Comparison of ENCODE assay signal across 26 cellular contexts in genomic region chr14:75783602-75784313, GRCh38.
DNase-seq lines count a peak whose midpoint lies in the region; ATAC-seq, FAIRE-seq and TF ChIP-seq lines count a peak whose summit lies in the region.
"Had no signal": no experiment of that assay in that cellular context is flagged by ENCODE, and none has a peak within 500 bp of the region (broad histone marks: within the 10 kb centered on the region; RNA-seq: fewer than 3 reads in every experiment).

No MANE protein-coding gene starts in this region.

- no peak overlapping the region for H3K18ac ChIP-seq in trophoblast cell (ENCODE audit: low read length)

- H4K91ac ChIP-seq in trophoblast cell (ENCODE audit: low read depth, low read length), result no peak overlapping the region

- H3K4me3 Mint-ChIP-seq in activated T-helper 17 cell treated with anti-CD3 and anti-CD28 coated beads, Interleukin-2, amount 50 U/mL, for 72 hours, result no peak overlapping the region
- H3K4me3 Mint-ChIP-seq: CD8-positive, alpha-beta T cell had no signal

- H4K12ac ChIP-seq in trophoblast cell (ENCODE audit: low read depth, low read length), result no peak overlapping the region

- peaks cover 17% of the 10 kb centered on the region for H3K4me1 ChIP-seq in left ventricle myocardium inferior
- H3K4me1 ChIP-seq in trophoblast cell (ENCODE audit: control insufficient read depth in 1 of 2, insufficient read depth in 2 of 2, low read length in 2 of 2), result peaks cover 4% of the 10 kb centered on the region in 2 experiments
- H3K4me1 ChIP-seq: SJCRH30 had no signal

- H3K27ac Mint-ChIP-seq in activated T-helper 17 cell treated with anti-CD3 and anti-CD28 coated beads, Interleukin-2, amount 50 U/mL, for 72 hours, result peak overlapping the region; percentile 31

- DNase-seq in left ventricle myocardium inferior, result no peak
- DNase-seq in left cardiac atrium, result no peak
- DNase-seq in trophoblast cell, result peak; percentile 35 to 83
- DNase-seq in urothelium cell line (ENCODE audit: low spot score), result no peak
- no peak for DNase-seq in NCI-H526 (lab: John Stamatoyannopoulos, UW)
- DNase-seq in anterior cingulate cortex (lab: John Stamatoyannopoulos, UW), result no peak
- no peak for DNase-seq in ecto neural progenitor cell (ENCODE audit: low spot score)
- DNase-seq: AML-193; C1 segment of cervical spinal cord; CD8-positive, alpha-beta T cell; GDM1; GOT3; HCEC 1CT; IMR-90; MV-4-11; NCI-H1105 treated with DMSO at 0.1 percent for 48 hours; NCI-H2081; NCI-H2171; NCI-H345; NCI-H524; OCI-M1; SJCRH30 had no signal

- H3K9ac ChIP-seq in trophoblast cell (ENCODE audit: low read length), result no peak overlapping the region
- H3K9ac ChIP-seq: KMS-11 had no signal

- intact Hi-C loops in left ventricle myocardium inferior (cut with micrococcal nuclease), result no loop called here
- intact Hi-C loops in left cardiac atrium (cut with DNase I), result loop anchor here in 1 of 2 donors (5.0 kb wide), 1 partner anchor 61 kb away; no protein-coding TSS in a partner anchor

- no peak overlapping the region for H3K4me3 ChIP-seq in left ventricle myocardium inferior
- H3K4me3 ChIP-seq in trophoblast cell (ENCODE audit: low read depth, low read length), result no peak overlapping the region
- H3K4me3 ChIP-seq: SJCRH30 had no signal

- H3K9me3 Mint-ChIP-seq in activated T-helper 17 cell treated with anti-CD3 and anti-CD28 coated beads, Interleukin-2, amount 50 U/mL, for 72 hours, result no peaks in the 10 kb centered on the region

- H2AFZ ChIP-seq in trophoblast cell (ENCODE audit: insufficient read depth, low read length, poor library complexity), result no peak overlapping the region

- no peak overlapping the region for H3K14ac ChIP-seq in trophoblast cell (ENCODE audit: low read length)

- no peaks in the 10 kb centered on the region for H3K79me2 ChIP-seq in trophoblast cell (ENCODE audit: control insufficient read depth, insufficient read depth, low read length, poor library complexity)

- no CpG with 5 or more reads among the region's 3 CpGs for WGBS in trophoblast cell (ENCODE audit: extremely low coverage, insufficient coverage, insufficient read length)

- H3K36me3 Mint-ChIP-seq in activated T-helper 17 cell treated with anti-CD3 and anti-CD28 coated beads, Interleukin-2, amount 50 U/mL, for 72 hours (ENCODE audit: low read depth), result peaks cover 79% of the 10 kb centered on the region

- no peaks in the 10 kb centered on the region for H3K4me1 Mint-ChIP-seq in activated T-helper 17 cell treated with anti-CD3 and anti-CD28 coated beads, Interleukin-2, amount 50 U/mL, for 72 hours

- peak overlapping the region; percentile 80 for H2BK5ac ChIP-seq in trophoblast cell (ENCODE audit: low read depth, low read length, poor library complexity)

- H2AK5ac ChIP-seq in trophoblast cell (ENCODE audit: low read length), result no peak overlapping the region

- peak; percentile 59 for FAIRE-seq in urothelium cell line (lab: Jason Lieb, UNC)
- FAIRE-seq: GM19239, RCC 7860 had no signal

- H4K8ac ChIP-seq in trophoblast cell (ENCODE audit: low read depth, low read length), result no peak overlapping the region

- H3K27me3 Mint-ChIP-seq in activated T-helper 17 cell treated with anti-CD3 and anti-CD28 coated beads, Interleukin-2, amount 50 U/mL, for 72 hours, result no peaks in the 10 kb centered on the region

- peaks cover 10% of the 10 kb centered on the region for H3K9me3 ChIP-seq in left ventricle myocardium inferior (replicated peaks)
- H3K9me3 ChIP-seq in trophoblast cell (ENCODE audit: insufficient read depth, low read depth, low read length), result no peaks in the 10 kb centered on the region
- H3K9me3 ChIP-seq: SJCRH30 had no signal

- no peak overlapping the region for H3K4ac ChIP-seq in trophoblast cell (ENCODE audit: low read depth, low read length)

- peak overlapping the region; percentile 59 for H2BK120ac ChIP-seq in trophoblast cell (ENCODE audit: insufficient read depth, low read length, poor library complexity)

- no peak overlapping the region for H2BK12ac ChIP-seq in trophoblast cell (ENCODE audit: low read length)

- ATAC-seq in left cardiac atrium, result no peak
- ATAC-seq in activated T-helper 17 cell treated with anti-CD3 and anti-CD28 coated beads, Interleukin-2, amount 50 U/mL, for 72 hours (replicated peaks), result no peak
- ATAC-seq: CD8-positive, alpha-beta T cell had no signal

- peak overlapping the region; percentile 44 for H3K27ac ChIP-seq in left ventricle myocardium inferior (replicated peaks)
- H3K27ac ChIP-seq in trophoblast cell (ENCODE audit: low read depth, low read length), result peak overlapping the region; percentile 82
- H3K27ac ChIP-seq: KMS-11, SJCRH30 had no signal

- H3K23ac ChIP-seq in trophoblast cell (ENCODE audit: low read length), result no peak overlapping the region

- H3K36me3 ChIP-seq in left ventricle myocardium inferior (peaks cover 35% of the 10 kb centered on the region), trophoblast cell (ENCODE audit: control insufficient read depth in 1 of 2, insufficient read depth in 2 of 2, low read length in 2 of 2) (peaks cover 0 to 4% of the 10 kb centered on the region in 2 experiments)

- TF ChIP-seq CTCF in left ventricle myocardium inferior (IDR thresholded peaks at IDR 0.05; ENCODE audit: borderline replicate concordance), result no peak

- H3K27me3 ChIP-seq in left ventricle myocardium inferior (ENCODE audit: low read depth), result no peaks in the 10 kb centered on the region
- no peaks in the 10 kb centered on the region for H3K27me3 ChIP-seq in trophoblast cell (ENCODE audit: insufficient read depth, low read length)
- H3K27me3 ChIP-seq: SJCRH30 had no signal

- peak overlapping the region; percentile 0 for H3K4me2 ChIP-seq in trophoblast cell (ENCODE audit: low read length)
- H3K4me2 ChIP-seq: KMS-11 had no signal

- peaks cover 7% of the 10 kb centered on the region for H3K79me1 ChIP-seq in trophoblast cell (ENCODE audit: low read length)

Comparison
In these comparisons a context has a peak if more than half of its experiments do, and no peak if none do; other contexts are left out.
1. DNase-seq: peak in trophoblast cell (2 of 2); none in left ventricle myocardium inferior (single experiment), left cardiac atrium (single experiment), urothelium cell line (single experiment), NCI-H526 (0 of 2), anterior cingulate cortex (0 of 58) and ecto neural progenitor cell (single experiment).